8 cellular contexts compared by ENCODE assay signal in the genomic region with DNA sequence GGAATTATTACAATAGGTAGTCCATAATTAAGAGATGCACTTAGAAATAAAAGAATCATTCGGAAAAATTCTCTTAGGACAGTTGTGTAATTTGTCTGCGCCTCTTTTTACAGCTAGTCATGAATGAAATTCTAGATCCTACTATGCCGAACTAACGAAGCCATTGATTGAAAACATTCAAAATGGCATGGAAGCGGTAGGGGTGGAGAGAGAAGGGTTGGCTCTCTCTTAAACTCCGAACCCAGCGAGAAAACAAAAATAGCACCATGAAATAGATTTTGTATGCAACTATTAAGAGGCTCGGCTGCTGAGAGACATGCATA. TPM values are rescaled to one million over a fixed set of nuclear protein-coding genes. Genes with fewer than 3 reads are reported as not detected.
DNase-seq lines count a peak whose midpoint lies in the region; ATAC-seq, FAIRE-seq and TF ChIP-seq lines count a peak whose summit lies in the region.

No MANE protein-coding gene starts in this region.

- peak overlapping the region; percentile 97 for H3K4me3 ChIP-seq in A549
- peak overlapping the region; percentile 79 to 80 for H3K4me3 ChIP-seq in HCT116 (replicated peaks in 1 of 2; ENCODE audit: low read depth in 1 of 2, low read length in 2 of 2)
- H3K4me3 ChIP-seq in thymus (ENCODE audit: low read length) = peak overlapping the region; percentile 80

- peaks cover 30% of the 10 kb centered on the region for H3K79me2 ChIP-seq in HCT116 (ENCODE audit: insufficient read depth, low read length)

- H3K27ac ChIP-seq in A549 (peak overlapping the region; percentile 91 to 98), HCT116 (ENCODE audit: low read depth, low read length) (no peak overlapping the region), thymus (ENCODE audit: low read depth) (no peak overlapping the region)

- FAIRE-seq in A549 (lab: Jason Lieb, UNC) = no peak

- peaks cover 37% of the 10 kb centered on the region for H3K4me1 Mint-ChIP-seq in activated naive CD8-positive, alpha-beta T cell treated with anti-CD3 and anti-CD28 coated beads, Interleukin-2, amount 10 ng/mL, durations not matched to agents 7 days and 5 days

- WGBS in A549 (ENCODE audit: missing lambda C conversion rate) = 4% methylated on average over 8 of the region's 8 CpGs
- WGBS in thymus = 20% methylated on average over 8 of the region's 8 CpGs

- intact Hi-C loops in HCT116 (cut with micrococcal nuclease) = loop anchor here (5.0 kb wide), 1 partner anchor 128 kb away; the partner anchor contains the start of gene GTF3C3

- DNase-seq in A549 (ENCODE audit: low read depth in 1 of 2, low spot score in 1 of 2) = no peak
- no peak for DNase-seq in HCT116 (ENCODE audit: low read depth, low spot score)
- DNase-seq in activated naive CD8-positive, alpha-beta T cell treated with anti-CD3 and anti-CD28 coated beads, Interleukin-2, amount 10 ng/mL, durations not matched to agents 7 days and 5 days = no peak
- DNase-seq in kidney glomerular epithelial cell (lab: John Stamatoyannopoulos, UW) = peak; percentile 38
- DNase-seq in NCI-H526 treated with DMSO at 0.1 percent for 48 hours (lab: John Stamatoyannopoulos, UW) = no peak

- peak overlapping the region; percentile 77 for H3K9ac ChIP-seq in HCT116 (ENCODE audit: low read length)

- H3K9me3 ChIP-seq in A549 = no peaks in the 10 kb centered on the region
- H3K9me3 ChIP-seq in HCT116 (ENCODE audit: control insufficient read depth in 1 of 2, insufficient read depth in 1 of 2, low read depth in 1 of 2, low read length in 2 of 2) = no peaks in the 10 kb centered on the region
- no peaks in the 10 kb centered on the region for H3K9me3 ChIP-seq in thymus (ENCODE audit: control insufficient read depth)

- TSS peak; percentile 49 for BruUV-seq in HCT116 (replicated peaks; lab: Mats Ljungman, UMichigan)

- no peak for TF ChIP-seq EP300 in A549 (IDR thresholded peaks at IDR 0.05)

- H3K36me3 Mint-ChIP-seq in activated naive CD8-positive, alpha-beta T cell treated with anti-CD3 and anti-CD28 coated beads, Interleukin-2, amount 10 ng/mL, durations not matched to agents 7 days and 5 days = peaks cover 29% of the 10 kb centered on the region

- H3K9me3 Mint-ChIP-seq in activated naive CD8-positive, alpha-beta T cell treated with anti-CD3 and anti-CD28 coated beads, Interleukin-2, amount 10 ng/mL, durations not matched to agents 7 days and 5 days = peaks cover 2% of the 10 kb centered on the region

- peak overlapping the region; percentile 97 for H3K4me3 Mint-ChIP-seq in activated naive CD8-positive, alpha-beta T cell treated with anti-CD3 and anti-CD28 coated beads, Interleukin-2, amount 10 ng/mL, durations not matched to agents 7 days and 5 days

- H2AFZ ChIP-seq in HCT116 (ENCODE audit: low read depth, low read length, poor library complexity, severe bottlenecking) = peak overlapping the region; percentile 79

- no peak for ATAC-seq in A549
- ATAC-seq in HCT116 = no peak
- ATAC-seq in activated naive CD8-positive, alpha-beta T cell treated with anti-CD3 and anti-CD28 coated beads, Interleukin-2, amount 10 ng/mL, durations not matched to agents 7 days and 5 days (ENCODE audit: low read depth) = no peak
- ATAC-seq in HG03460 (IDR thresholded peaks at IDR 0.05; ENCODE audit: unreplicated experiment) = no peak
- no peak for ATAC-seq in GM18867 (IDR thresholded peaks at IDR 0.05; ENCODE audit: unreplicated experiment)

- H3K27me3 ChIP-seq in HCT116 (ENCODE audit: insufficient read depth, low read length) (no peaks in the 10 kb centered on the region), thymus (ENCODE audit: control insufficient read depth, insufficient read depth) (no peaks in the 10 kb centered on the region)

- H4K20me1 ChIP-seq in HCT116 (ENCODE audit: insufficient read depth) = no peaks in the 10 kb centered on the region

- RAD21 ChIA-PET in HCT116 (lab: Charles Lee; ENCODE audit: low non-redundant PET in 1 of 2, low total read pairs in 2 of 2, uncharacterized antibody in 2 of 2, unreplicated experiment in 2 of 2) = no interaction called here

- H3K4me1 ChIP-seq in A549 = peaks cover 21% of the 10 kb centered on the region
- peaks cover 0 to 14% of the 10 kb centered on the region in 2 experiments; a peak in 2 of 4 replicates for H3K4me1 ChIP-seq in HCT116 (ENCODE audit: control insufficient read depth in 1 of 2, insufficient read depth in 2 of 2, low read length in 2 of 2)
- peaks cover 8% of the 10 kb centered on the region for H3K4me1 ChIP-seq in thymus (ENCODE audit: control insufficient read depth, insufficient read depth, low read length)

- peak overlapping the region; percentile 94 for H3K27ac Mint-ChIP-seq in activated naive CD8-positive, alpha-beta T cell treated with anti-CD3 and anti-CD28 coated beads, Interleukin-2, amount 10 ng/mL, durations not matched to agents 7 days and 5 days

- TF ChIP-seq CTCF in A549 (IDR thresholded peaks at IDR 0.05) (no peak), HCT116 (IDR thresholded peaks at IDR 0.05 in 2 of 3, conservative IDR thresholded peaks at IDR 0.05 in 1 of 3; ENCODE audit: borderline replicate concordance in 1 of 3, insufficient read depth in 1 of 3, low read depth in 2 of 3, low read length in 2 of 3) (no peak)

- TF ChIP-seq POLR2A in A549 (IDR thresholded peaks at IDR 0.05; ENCODE audit: low read length) = no peak
- no peak for TF ChIP-seq POLR2A in HCT116 (IDR thresholded peaks at IDR 0.05; ENCODE audit: borderline replicate concordance, extremely low read depth, insufficient read depth, insufficient read length)

- H3K4me2 ChIP-seq in A549 (peak overlapping the region; percentile 88), HCT116 (ENCODE audit: low read length) (peak overlapping the region; percentile 91)

- no peak for TF ChIP-seq RAD21 in A549 (conservative IDR thresholded peaks at IDR 0.05 in 1 of 2, IDR thresholded peaks at IDR 0.05 in 1 of 2)
- TF ChIP-seq RAD21 in HCT116 (IDR thresholded peaks at IDR 0.05; ENCODE audit: low read depth) = no peak

- H3K36me3 ChIP-seq in HCT116 (ENCODE audit: control insufficient read depth in 1 of 2, insufficient read depth in 2 of 2, low read length in 2 of 2) (no peaks in the 10 kb centered on the region), thymus (ENCODE audit: control insufficient read depth, insufficient read depth) (no peaks in the 10 kb centered on the region)

- no peaks in the 10 kb centered on the region for H3K9me2 ChIP-seq in HCT116 (ENCODE audit: insufficient read depth)

- no peaks in the 10 kb centered on the region for H3K27me3 Mint-ChIP-seq in activated naive CD8-positive, alpha-beta T cell treated with anti-CD3 and anti-CD28 coated beads, Interleukin-2, amount 10 ng/mL, durations not matched to agents 7 days and 5 days

- CTCF ChIA-PET in A549 (lab: Yijun Ruan, JAX) (interaction anchor here (1.5 kb wide), 1 partner anchor 453 kb away, joined by 4 read pairs; no protein-coding TSS in a partner anchor), HCT116 (lab: Charles Lee) (no interaction called here)

- POLR2A ChIA-PET in A549 (lab: Yijun Ruan, JAX) = interaction anchor here (1.6 kb wide), 1 partner anchor 63 kb away, joined by 4 read pairs; no protein-coding TSS in a partner anchor
- POLR2A ChIA-PET in HCT116 (lab: Charles Lee) = interaction anchor here (1.5 kb wide), 1 partner anchor 11 kb away, joined by 4 read pairs; no protein-coding TSS in a partner anchor
- POLR2A ChIA-PET in activated naive CD8-positive, alpha-beta T cell treated with anti-CD3 and anti-CD28 coated beads, Interleukin-2, amount 10 ng/mL, durations not matched to agents 7 days and 5 days (lab: Charles Lee) = interaction anchor here (0.6 to 5.2 kb wide), 6 partner anchors 10 to 653 kb away, joined by 4 to 75 read pairs (median 6); partner anchors contain the start of genes COQ10B and GTF3C3

TF ChIP-seq in A549, 52 proteins besides CTCF, POLR2A, EP300 and RAD21:
- no peak for TF ChIP-seq HOXB13 (CRISPR knock-in tag; IDR thresholded peaks at IDR 0.05; ENCODE audit: low read depth)
- TF ChIP-seq BHLHE40 (IDR thresholded peaks at IDR 0.05; ENCODE audit: low read depth, low read length) = no peak
- no peak for TF ChIP-seq NPAS2 (CRISPR knock-in tag; IDR thresholded peaks at IDR 0.05; ENCODE audit: borderline replicate concordance)

TF ChIP-seq in HCT116, 20 proteins besides CTCF, POLR2A, EP300 and RAD21 (continues in another document):
- no peak for TF ChIP-seq SIN3A (IDR thresholded peaks at IDR 0.05; ENCODE audit: low read depth)
- no peak for TF ChIP-seq CEBPB (IDR thresholded peaks at IDR 0.05; ENCODE audit: low read depth)
- no peak for TF ChIP-seq EGR1 (IDR thresholded peaks at IDR 0.05; ENCODE audit: low read depth)
- no peak for TF ChIP-seq TCF7L2 (IDR thresholded peaks at IDR 0.05; ENCODE audit: borderline replicate concordance, extremely low read depth, insufficient read depth, insufficient read length)
- TF ChIP-seq ELF1 (IDR thresholded peaks at IDR 0.05; ENCODE audit: borderline replicate concordance, low read depth) = no peak

RNA-seq across cellular contexts. Expression of gene PGAP1, which starts 1.1 kb away (rescaled TPM):
- polyA plus RNA-seq in A549 (2011; rRNA removed) (7.6 and 9.3 TPM in 2 replicates), A549 (2017; fragmentation: RNase III; extraction: RNeasy Plus Mini Kit Qiagen cat#74134 plus additional on column Dnase treatment) (3.3 to 4.1 TPM (median 3.5 TPM) in 3 replicates), thymus (3.1 TPM)
- polyA plus RNA-seq in A549 (2012; cell fraction: cytosol; rRNA removed) = 0.91 and 1.1 TPM in 2 replicates
- polyA plus RNA-seq in A549 (2012; cell fraction: nucleus; rRNA removed) = 2.0 and 3.8 TPM in 2 replicates
- polyA minus RNA-seq in A549 (2011; rRNA and poly(A)+ RNA removed) = 5.6 and 5.7 TPM in 2 replicates
- total RNA-seq in HCT116 (2021; ENCODE audit: unreplicated experiment) = 7.1 TPM
- 0.55 and 0.64 TPM in 2 replicates for polyA plus RNA-seq in HCT116 (2012)
- 10 to 100 TPM; 40.8 to 44.9 TPM for total RNA-seq in activated naive CD8-positive, alpha-beta T cell treated with anti-CD3 and anti-CD28 coated beads, Interleukin-2, amount 10 ng/mL, durations not matched to agents 7 days and 5 days

Comparison
In these comparisons a context has a peak if more than half of its experiments do, and no peak if none do; other contexts are left out.
1. H3K27ac ChIP-seq: peak in A549 (2 of 2); none in HCT116 (single experiment) and thymus (single experiment).
2. Peak in every context shown above with its lines, with median percentiles within 50 percentile points of each other: H3K4me3 ChIP-seq.